14 cellular contexts compared by ENCODE assay signal in the genomic region with DNA sequence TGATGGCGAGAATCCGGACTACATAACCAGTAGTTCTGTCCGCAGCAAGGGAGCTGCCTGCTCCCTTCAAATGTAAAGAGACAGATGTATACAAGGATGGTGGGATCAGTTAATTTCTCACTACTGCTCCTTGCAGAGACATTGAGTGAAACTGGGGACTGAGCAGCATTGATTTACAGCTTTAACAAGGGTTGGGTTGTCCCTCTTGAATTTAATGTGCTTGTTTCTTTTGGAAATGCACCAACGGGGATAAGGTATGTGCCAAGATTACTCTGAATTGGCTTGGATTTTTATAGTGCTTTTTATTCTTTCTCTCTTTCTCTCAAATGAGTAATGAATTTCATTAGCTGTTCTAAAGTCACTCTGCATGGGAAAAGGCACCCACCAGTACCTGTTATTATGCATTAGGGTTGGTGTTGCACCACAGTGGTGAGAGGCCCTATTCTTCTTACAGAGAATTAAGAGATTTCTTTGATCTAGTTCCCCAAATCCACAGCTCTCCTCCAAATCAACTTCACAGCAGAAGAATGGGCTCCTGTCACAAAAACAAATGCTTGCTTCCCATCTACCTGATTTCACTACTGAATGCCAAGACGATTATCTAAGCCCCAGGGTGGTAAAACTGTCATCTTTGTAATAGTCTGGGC.
DNase-seq lines count a peak whose midpoint lies in the region; ATAC-seq and TF ChIP-seq lines count a peak whose summit lies in the region.
"Had no signal": no experiment of that assay in that cellular context is flagged by ENCODE, and none has a peak within 500 bp of the region (broad histone marks: within the 10 kb centered on the region; RNA-seq: fewer than 3 reads in every experiment).

No MANE protein-coding gene starts in this region.

- H3K4me3 ChIP-seq in neural progenitor cell (no peak overlapping the region), OCI-LY7 (ENCODE audit: low read depth, low read length, poor library complexity, severe bottlenecking) (no peak overlapping the region)
- H3K4me3 ChIP-seq: sigmoid colon had no signal

- CTCF ChIA-PET in OCI-LY7 (lab: Charles Lee; ENCODE audit: unreplicated experiment), result no interaction called here

- no peaks in the 10 kb centered on the region for H3K36me3 ChIP-seq in neural progenitor cell
- peaks cover 23% of the 10 kb centered on the region for H3K36me3 ChIP-seq in OCI-LY7 (ENCODE audit: insufficient read depth, low read length)
- H3K36me3 ChIP-seq: sigmoid colon had no signal

- no peak for ATAC-seq in GM19395 (IDR thresholded peaks at IDR 0.05; ENCODE audit: unreplicated experiment)

- no peaks in the 10 kb centered on the region for H3K9me2 ChIP-seq in OCI-LY7 (ENCODE audit: insufficient read depth, low read length)

- H3K27me3 Mint-ChIP-seq in brain (no peaks in the 10 kb centered on the region), neural progenitor cell (ENCODE audit: insufficient read depth, low read depth) (no peaks in the 10 kb centered on the region)

- H3K27ac Mint-ChIP-seq in brain (peak overlapping the region in 3 of 5 experiments; percentile 7 to 88 (median 13)), neural progenitor cell (peak overlapping the region; percentile 78)

- peak; percentile 39 for DNase-seq in NCI-H1092 treated with DMSO at 0.1 percent for 48 hours (lab: John Stamatoyannopoulos, UW)
- DNase-seq in NCI-H1092 (lab: John Stamatoyannopoulos, UW), result no peak
- peak; percentile 46 for DNase-seq in NCI-H446 treated with DMSO at 0.1 percent for 48 hours (lab: John Stamatoyannopoulos, UW)
- DNase-seq in neural progenitor cell (ENCODE audit: low spot score), result peak; percentile 8
- no peak for DNase-seq in NCI-H2029 (lab: John Stamatoyannopoulos, UW)
- DNase-seq in OCI-LY7 (ENCODE audit: low spot score), result no peak
- DNase-seq: activated CD8-positive, alpha-beta memory T cell treated with anti-CD3 and anti-CD28 coated beads, Interleukin-2, amount 50 U/mL, for 4 hours; NCI-H1048; sigmoid colon; SW 1271 had no signal

- H3K27ac ChIP-seq in neural progenitor cell, result peak overlapping the region; percentile 14
- no peak overlapping the region for H3K27ac ChIP-seq in OCI-LY7 (ENCODE audit: low read depth, low read length, poor library complexity, severe bottlenecking)
- H3K27ac ChIP-seq: 22Rv1, HL-60, sigmoid colon had no signal

- H3K9me3 ChIP-seq in neural progenitor cell (ENCODE audit: low read depth) (no peaks in the 10 kb centered on the region), OCI-LY7 (ENCODE audit: low read length) (no peaks in the 10 kb centered on the region)
- H3K9me3 ChIP-seq: sigmoid colon had no signal

- peaks cover 0 to 4% (median 0%) of the 10 kb centered on the region in 5 experiments for H3K9me3 Mint-ChIP-seq in brain
- H3K9me3 Mint-ChIP-seq in neural progenitor cell, result no peaks in the 10 kb centered on the region

- no peak overlapping the region for H3K9ac ChIP-seq in neural progenitor cell

- no peak overlapping the region for H2AFZ ChIP-seq in neural progenitor cell (replicated peaks)
- H2AFZ ChIP-seq in OCI-LY7 (ENCODE audit: low read length), result no peak overlapping the region

- H3K4me1 Mint-ChIP-seq in brain (peaks cover 48% of the 10 kb centered on the region), neural progenitor cell (peaks cover 34% of the 10 kb centered on the region)

- H3K79me2 ChIP-seq in neural progenitor cell (ENCODE audit: low read depth) (no peaks in the 10 kb centered on the region), OCI-LY7 (ENCODE audit: insufficient read depth, low read depth, low read length) (peaks cover 35% of the 10 kb centered on the region; the same call in 1 of the 2 replicates)

- no TSS peak for BruUV-seq in OCI-LY7 (replicated peaks; lab: Mats Ljungman, UMichigan)

- H4K20me1 ChIP-seq in neural progenitor cell (ENCODE audit: low read depth) (no peaks in the 10 kb centered on the region), OCI-LY7 (ENCODE audit: insufficient read depth, low read length) (no peaks in the 10 kb centered on the region)

- H3K36me3 Mint-ChIP-seq in brain, result no peaks in the 10 kb centered on the region
- H3K36me3 Mint-ChIP-seq in neural progenitor cell, result peaks cover 4% of the 10 kb centered on the region

- peaks cover 51% of the 10 kb centered on the region for H3K4me1 ChIP-seq in neural progenitor cell
- peaks cover 22% of the 10 kb centered on the region for H3K4me1 ChIP-seq in OCI-LY7 (ENCODE audit: insufficient read depth, low read length, poor library complexity, severe bottlenecking)

- no peak for TF ChIP-seq CTCF in brain (conservative IDR thresholded peaks at IDR 0.05)
- no peak for TF ChIP-seq CTCF in neural progenitor cell (IDR thresholded peaks at IDR 0.05)
- no peak for TF ChIP-seq CTCF in OCI-LY7 (conservative IDR thresholded peaks at IDR 0.05; ENCODE audit: low read length)

- H3K27me3 ChIP-seq in neural progenitor cell, result no peaks in the 10 kb centered on the region
- H3K27me3 ChIP-seq: sigmoid colon had no signal

- H3K4me3 Mint-ChIP-seq in brain (peak overlapping the region in 1 of 5 experiments; percentile 2), neural progenitor cell (no peak overlapping the region)

- H3K4me2 ChIP-seq in neural progenitor cell (peak overlapping the region; percentile 14), OCI-LY7 (ENCODE audit: low read length) (no peak overlapping the region)

- peaks cover 29% of the 10 kb centered on the region for H3F3A ChIP-seq in neural progenitor cell (ENCODE audit: low read depth)

- intact Hi-C loops in OCI-LY7 (cut with micrococcal nuclease; ENCODE audit: unreplicated experiment), result no loop called here

- POLR2A ChIA-PET in OCI-LY7 (lab: Charles Lee), result interaction anchor here (0.6 to 3.4 kb wide), 5 partner anchors 8 to 98 kb away, joined by 3 to 14 read pairs (median 3); no protein-coding TSS in a partner anchor

Comparison
In these comparisons a context has a peak if more than half of its experiments do, and no peak if none do; other contexts are left out.
1. DNase-seq: peak in NCI-H1092 treated with DMSO at 0.1 percent for 48 hours (single experiment), NCI-H446 treated with DMSO at 0.1 percent for 48 hours (single experiment) and neural progenitor cell (single experiment); none in NCI-H1092 (single experiment), NCI-H2029 (single experiment) and OCI-LY7 (single experiment).